ENCODE assay signal across 16 cellular contexts in genomic region chr5:112892776-112893175, GRCh38.
"Had no signal": no experiment of that assay in that cellular context is flagged by ENCODE, and none has a peak within 500 bp of the region (broad histone marks: within the 10 kb centered on the region; RNA-seq: fewer than 3 reads in every experiment).

No MANE protein-coding gene starts in this region.

- DNase-seq: effector memory CD8-positive, alpha-beta T cell; hypothalamus; immature natural killer cell; islet precursor cell; kidney glomerular epithelial cell; left colon; left ventricle myocardium superior; lower lobe of right lung; nucleus accumbens; stimulated activated CD4-positive, alpha-beta T cell treated with anti-CD3 and anti-CD28 coated beads, Interleukin-12 subunit alpha, Interleukin-12 subunit beta, amount 100 ng/mL, for 4 hours; stimulated activated CD4-positive, alpha-beta T cell treated with anti-CD3 and anti-CD28 coated beads, Interleukin-1b, Interleukin-23, amount 100 ng/mL, for 48 hours; stimulated activated CD4-positive, alpha-beta T cell treated with anti-CD3 and anti-CD28 coated beads, Interleukin-4, amount 100 ng/mL, for 24 hours; stimulated activated naive CD4-positive, alpha-beta T cell treated with Interleukin-2 at 50 U/mL for 16 hours had no signal

- H3K4me3 Mint-ChIP-seq: effector memory CD8-positive, alpha-beta T cell; immature natural killer cell; natural killer cell treated with Interleukin-12 subunit alpha and Interleukin-12 subunit beta and Interleukin-15 and Interleukin-18, amount 100 ng/mL, for 72 hours; stimulated activated effector memory CD8-positive, alpha-beta T cell treated with anti-CD3 and anti-CD28 coated beads, Interleukin-12 subunit alpha, Interleukin-12 subunit beta, amount 100 ng/mL, for 72 hours had no signal

- ATAC-seq: effector memory CD8-positive, alpha-beta T cell; left colon; left ventricle myocardium superior; lower lobe of right lung; natural killer cell treated with Interleukin-12 subunit alpha and Interleukin-12 subunit beta and Interleukin-15 and Interleukin-18, amount 100 ng/mL, for 72 hours; sciatic nerve; stimulated activated effector memory CD8-positive, alpha-beta T cell treated with anti-CD3 and anti-CD28 coated beads, Interleukin-12 subunit alpha, Interleukin-12 subunit beta, amount 100 ng/mL, for 72 hours had no signal

- H3K9me3 Mint-ChIP-seq: effector memory CD8-positive, alpha-beta T cell; immature natural killer cell; natural killer cell treated with Interleukin-12 subunit alpha and Interleukin-12 subunit beta and Interleukin-15 and Interleukin-18, amount 100 ng/mL, for 72 hours; stimulated activated effector memory CD8-positive, alpha-beta T cell treated with anti-CD3 and anti-CD28 coated beads, Interleukin-12 subunit alpha, Interleukin-12 subunit beta, amount 100 ng/mL, for 72 hours had no signal

- H3K27me3 Mint-ChIP-seq: effector memory CD8-positive, alpha-beta T cell; natural killer cell treated with Interleukin-12 subunit alpha and Interleukin-12 subunit beta and Interleukin-15 and Interleukin-18, amount 100 ng/mL, for 72 hours had no signal
